ENCODE assay signal across 23 cellular contexts in the genomic region with DNA sequence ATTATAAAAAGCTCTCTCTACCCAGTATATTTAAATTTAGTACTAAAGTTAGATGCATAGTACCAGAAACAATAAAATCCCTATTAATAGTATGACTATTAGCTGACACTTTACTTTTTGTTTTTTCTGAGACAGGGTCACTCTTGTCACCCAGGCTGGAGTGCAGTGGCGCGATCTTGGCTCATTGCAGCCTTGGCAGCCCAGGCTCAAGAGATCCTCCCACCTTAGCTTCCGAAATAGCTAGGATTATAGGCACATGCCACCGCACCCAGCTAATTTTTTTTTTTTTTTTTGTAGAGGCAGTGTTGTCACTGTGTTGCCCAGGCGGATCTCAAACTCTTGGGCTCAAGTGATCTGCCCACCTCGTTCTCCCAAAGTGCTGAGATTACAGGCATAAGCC. TPM values are rescaled to one million over a fixed set of nuclear protein-coding genes. Genes with fewer than 3 reads are reported as not detected.
"Had no signal": no experiment of that assay in that cellular context is flagged by ENCODE, and none has a peak within 500 bp of the region (broad histone marks: within the 10 kb centered on the region; RNA-seq: fewer than 3 reads in every experiment).

No MANE protein-coding gene starts in this region.

- H3K27me3 ChIP-seq: ovary, right lobe of liver, stomach, testis, thyroid gland, transverse colon, upper lobe of left lung, vagina had no signal

- DNase-seq: hippocampal formation; kidney glomerular epithelial cell; mesendoderm; mucosa of descending colon; naive thymus-derived CD4-positive, alpha-beta T cell; ovary; retina; right lobe of liver; stimulated activated CD4-positive, alpha-beta T cell treated with anti-CD3 and anti-CD28 coated beads, Interleukin-12 subunit alpha, Interleukin-12 subunit beta, amount 100 ng/mL, for 4 hours; stimulated activated CD4-positive, alpha-beta T cell treated with anti-CD3 and anti-CD28 coated beads, Interleukin-15, amount 100 ng/mL, for 24 hours; stimulated activated CD4-positive, alpha-beta T cell treated with anti-CD3 and anti-CD28 coated beads, Interleukin-2, amount 100 ng/mL, for 24 hours; stimulated activated CD4-positive, alpha-beta T cell treated with anti-CD3 and anti-CD28 coated beads, Interleukin-4, amount 100 ng/mL, for 1 hour; stimulated activated naive B cell treated with anti-CD40 and anti-IgM and Interleukin-4, amounts not matched to agents 10 μg/mL and 1 μg/mL and 100 μg/mL, for 72 hours; stimulated activated naive CD8-positive, alpha-beta T cell treated with anti-CD3 and anti-CD28 coated beads, Interleukin-15, Interleukin-2, amounts not matched to agents 100 U/mL and 50 U/mL, for 24 hours; stomach; testis; thyroid gland; transverse colon; upper lobe of left lung had no signal

- H3K4me3 ChIP-seq: lung, mucosa of descending colon, ovary, right lobe of liver, skin epidermis, stomach, testis, thyroid gland, transverse colon, upper lobe of left lung, vagina had no signal

- H3K9me3 ChIP-seq: mucosa of descending colon, ovary, right lobe of liver, stomach, testis, thyroid gland, transverse colon, upper lobe of left lung, vagina had no signal

- H3K36me3 ChIP-seq: ovary had no signal

- ATAC-seq: mucosa of descending colon; naive thymus-derived CD4-positive, alpha-beta T cell; natural killer cell treated with Interleukin-12 subunit alpha and Interleukin-12 subunit beta and Interleukin-15 and Interleukin-18, amount 100 ng/mL, for 72 hours; right lobe of liver; stimulated activated naive B cell treated with anti-CD40 and anti-IgM and Interleukin-4, amounts not matched to agents 10 μg/mL and 1 μg/mL and 100 μg/mL, for 72 hours; stimulated activated naive CD8-positive, alpha-beta T cell treated with anti-CD3 and anti-CD28 coated beads, Interleukin-15, Interleukin-2, amounts not matched to agents 100 U/mL and 50 U/mL, for 24 hours had no signal

- H3K27ac ChIP-seq: ovary, right lobe of liver, skin epidermis, stomach, testis, thyroid gland, transverse colon, upper lobe of left lung, vagina had no signal

- H3K4me1 ChIP-seq: testis had no signal

RNA-seq across cellular contexts. Expression of gene HMMR, which starts 15.1 kb away (rescaled TPM):
- polyA plus RNA-seq: naive thymus-derived CD4-positive, alpha-beta T cell had no signal
